ENCODE assay signal across 9 cellular contexts in the genomic region with DNA sequence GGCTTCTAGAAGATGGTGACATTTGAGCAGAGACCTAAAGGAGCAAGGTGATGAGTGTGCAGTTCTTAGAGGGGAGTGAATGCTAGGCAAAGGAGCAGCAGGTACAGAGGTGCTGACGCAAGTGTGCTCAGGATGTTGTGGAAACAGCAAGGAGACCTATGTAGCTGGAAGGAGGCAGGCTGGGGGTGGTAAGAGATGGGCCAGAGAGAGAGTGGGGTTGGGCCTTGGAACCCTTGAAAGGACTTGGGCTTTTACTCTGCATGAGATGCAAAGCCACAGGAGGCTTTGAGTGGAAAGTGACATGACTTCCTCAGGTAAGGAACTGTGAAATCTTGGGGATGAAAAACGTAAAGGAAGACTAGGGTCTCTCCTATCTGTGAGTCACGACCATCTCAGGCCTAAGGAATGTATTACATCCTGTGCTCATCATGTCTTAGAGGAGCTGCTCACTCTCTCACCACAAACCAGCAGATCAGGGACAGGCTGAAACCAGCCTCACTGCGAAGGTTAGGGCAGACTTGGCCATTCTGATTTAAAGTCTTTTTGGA.
DNase-seq lines count a peak whose midpoint lies in the region; ATAC-seq and TF ChIP-seq lines count a peak whose summit lies in the region.
"Had no signal": no experiment of that assay in that cellular context is flagged by ENCODE, and none has a peak within 500 bp of the region (broad histone marks: within the 10 kb centered on the region; RNA-seq: fewer than 3 reads in every experiment).

No MANE protein-coding gene starts in this region.

- peaks cover 35 to 89% of the 10 kb centered on the region in 2 donors for H3K4me1 ChIP-seq in thoracic aorta (ENCODE audit: control insufficient read depth in 1 of 2, low read depth in 2 of 2)

- DNase-seq in activated naive CD4-positive, alpha-beta T cell treated with Interleukin-2 at 50 U/mL for 16 hours = peak; percentile 13
- no peak for DNase-seq in activated naive CD4-positive, alpha-beta T cell (lab: John Stamatoyannopoulos, UW)
- DNase-seq in epithelial cell of proximal tubule (ENCODE audit: low read depth) = peak; percentile 78
- DNase-seq in thoracic aorta (ENCODE audit: low spot score) = no peak
- DNase-seq: glutamatergic neuron had no signal

- H3K27ac ChIP-seq in thoracic aorta = peak overlapping the region; percentile 58 to 97

- ATAC-seq in SK-N-SH treated with all-trans-retinoic acid at 6 μM for 48 hours = peak; percentile 95
- no peak for ATAC-seq in thoracic aorta (ENCODE audit: insufficient number of reproducible peaks, low FRiP score, low read depth)
- no peak for ATAC-seq in GM21825 (IDR thresholded peaks at IDR 0.05; ENCODE audit: unreplicated experiment)
- no peak for ATAC-seq in HG03039 (IDR thresholded peaks at IDR 0.05; ENCODE audit: unreplicated experiment)
- no peak for ATAC-seq in HG03378 (IDR thresholded peaks at IDR 0.05; ENCODE audit: unreplicated experiment)

- H3K27me3 ChIP-seq in thoracic aorta (replicated peaks; ENCODE audit: insufficient read depth) = peaks cover 3% of the 10 kb centered on the region

- no peaks in the 10 kb centered on the region for H3K36me3 ChIP-seq in thoracic aorta

- no peaks in the 10 kb centered on the region for H3K9me3 ChIP-seq in thoracic aorta

- H3K4me3 ChIP-seq in epithelial cell of proximal tubule (ENCODE audit: low read depth, low read length) (no peak overlapping the region), thoracic aorta (no peak overlapping the region)

- no peak for TF ChIP-seq CTCF in epithelial cell of proximal tubule (conservative IDR thresholded peaks at IDR 0.05; ENCODE audit: low read depth, low read length)
- no peak for TF ChIP-seq CTCF in thoracic aorta (IDR thresholded peaks at IDR 0.05)

TF ChIP-seq in SK-N-SH treated with all-trans-retinoic acid at 6 μM for 48 hours, 23 proteins besides CTCF, POLR2A, EP300 and RAD21:
- TF ChIP-seq BACH2 (CRISPR knock-in tag; IDR thresholded peaks at IDR 0.05; ENCODE audit: borderline replicate concordance) (no peak), ZC3H10 (CRISPR knock-in tag; IDR thresholded peaks at IDR 0.05) (no peak), ESRRG (CRISPR knock-in tag; IDR thresholded peaks at IDR 0.05) (no peak), OSR1 (CRISPR knock-in tag; IDR thresholded peaks at IDR 0.05) (no peak), ARNTL (CRISPR knock-in tag; IDR thresholded peaks at IDR 0.05; ENCODE audit: borderline replicate concordance, low read depth) (no peak), ZNF565 (CRISPR knock-in tag; conservative IDR thresholded peaks at IDR 0.05; ENCODE audit: low read depth) (no peak), ZFP30 (CRISPR knock-in tag; IDR thresholded peaks at IDR 0.05) (no peak), ISL1 (CRISPR knock-in tag; IDR thresholded peaks at IDR 0.05) (0 out of 2 replicates have a peak, but pooled peaks have one; percentile 7), ZNF8 (CRISPR knock-in tag; IDR thresholded peaks at IDR 0.05) (no peak), SNAI2 (CRISPR knock-in tag; IDR thresholded peaks at IDR 0.05) (no peak), RARB (CRISPR knock-in tag; IDR thresholded peaks at IDR 0.05) (no peak), GLIS3 (CRISPR knock-in tag; IDR thresholded peaks at IDR 0.05) (no peak), ZNF70 (CRISPR knock-in tag; IDR thresholded peaks at IDR 0.05) (no peak), TCF4 (CRISPR knock-in tag; IDR thresholded peaks at IDR 0.05; ENCODE audit: borderline replicate concordance) (no peak), PPARA (CRISPR knock-in tag; IDR thresholded peaks at IDR 0.05; ENCODE audit: borderline replicate concordance) (no peak), ZFP3 (CRISPR knock-in tag; IDR thresholded peaks at IDR 0.05) (no peak; the same call in 1 of the 2 replicates), CSDC2 (CRISPR knock-in tag; IDR thresholded peaks at IDR 0.05) (peak; percentile 79), TOX (CRISPR knock-in tag; IDR thresholded peaks at IDR 0.05; ENCODE audit: borderline replicate concordance) (peak; percentile 26; the same call in 1 of the 2 replicates)
- TF ChIP-seq, protein P1, sequence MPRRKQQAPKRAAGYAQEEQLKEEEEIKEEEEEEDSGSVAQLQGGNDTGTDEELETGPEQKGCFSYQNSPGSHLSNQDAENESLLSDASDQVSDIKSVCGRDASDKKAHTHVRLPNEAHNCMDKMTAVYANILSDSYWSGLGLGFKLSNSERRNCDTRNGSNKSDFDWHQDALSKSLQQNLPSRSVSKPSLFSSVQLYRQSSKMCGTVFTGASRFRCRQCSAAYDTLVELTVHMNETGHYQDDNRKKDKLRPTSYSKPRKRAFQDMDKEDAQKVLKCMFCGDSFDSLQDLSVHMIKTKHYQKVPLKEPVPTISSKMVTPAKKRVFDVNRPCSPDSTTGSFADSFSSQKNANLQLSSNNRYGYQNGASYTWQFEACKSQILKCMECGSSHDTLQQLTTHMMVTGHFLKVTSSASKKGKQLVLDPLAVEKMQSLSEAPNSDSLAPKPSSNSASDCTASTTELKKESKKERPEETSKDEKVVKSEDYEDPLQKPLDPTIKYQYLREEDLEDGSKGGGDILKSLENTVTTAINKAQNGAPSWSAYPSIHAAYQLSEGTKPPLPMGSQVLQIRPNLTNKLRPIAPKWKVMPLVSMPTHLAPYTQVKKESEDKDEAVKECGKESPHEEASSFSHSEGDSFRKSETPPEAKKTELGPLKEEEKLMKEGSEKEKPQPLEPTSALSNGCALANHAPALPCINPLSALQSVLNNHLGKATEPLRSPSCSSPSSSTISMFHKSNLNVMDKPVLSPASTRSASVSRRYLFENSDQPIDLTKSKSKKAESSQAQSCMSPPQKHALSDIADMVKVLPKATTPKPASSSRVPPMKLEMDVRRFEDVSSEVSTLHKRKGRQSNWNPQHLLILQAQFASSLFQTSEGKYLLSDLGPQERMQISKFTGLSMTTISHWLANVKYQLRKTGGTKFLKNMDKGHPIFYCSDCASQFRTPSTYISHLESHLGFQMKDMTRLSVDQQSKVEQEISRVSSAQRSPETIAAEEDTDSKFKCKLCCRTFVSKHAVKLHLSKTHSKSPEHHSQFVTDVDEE (CRISPR knock-in tag; IDR thresholded peaks at IDR 0.05) = no peak
- TF ChIP-seq, protein P2, sequence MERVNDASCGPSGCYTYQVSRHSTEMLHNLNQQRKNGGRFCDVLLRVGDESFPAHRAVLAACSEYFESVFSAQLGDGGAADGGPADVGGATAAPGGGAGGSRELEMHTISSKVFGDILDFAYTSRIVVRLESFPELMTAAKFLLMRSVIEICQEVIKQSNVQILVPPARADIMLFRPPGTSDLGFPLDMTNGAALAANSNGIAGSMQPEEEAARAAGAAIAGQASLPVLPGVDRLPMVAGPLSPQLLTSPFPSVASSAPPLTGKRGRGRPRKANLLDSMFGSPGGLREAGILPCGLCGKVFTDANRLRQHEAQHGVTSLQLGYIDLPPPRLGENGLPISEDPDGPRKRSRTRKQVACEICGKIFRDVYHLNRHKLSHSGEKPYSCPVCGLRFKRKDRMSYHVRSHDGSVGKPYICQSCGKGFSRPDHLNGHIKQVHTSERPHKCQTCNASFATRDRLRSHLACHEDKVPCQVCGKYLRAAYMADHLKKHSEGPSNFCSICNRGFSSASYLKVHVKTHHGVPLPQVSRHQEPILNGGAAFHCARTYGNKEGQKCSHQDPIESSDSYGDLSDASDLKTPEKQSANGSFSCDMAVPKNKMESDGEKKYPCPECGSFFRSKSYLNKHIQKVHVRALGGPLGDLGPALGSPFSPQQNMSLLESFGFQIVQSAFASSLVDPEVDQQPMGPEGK (CRISPR knock-in tag; IDR thresholded peaks at IDR 0.05; ENCODE audit: borderline replicate concordance) = no peak
- TF ChIP-seq, protein P3, sequence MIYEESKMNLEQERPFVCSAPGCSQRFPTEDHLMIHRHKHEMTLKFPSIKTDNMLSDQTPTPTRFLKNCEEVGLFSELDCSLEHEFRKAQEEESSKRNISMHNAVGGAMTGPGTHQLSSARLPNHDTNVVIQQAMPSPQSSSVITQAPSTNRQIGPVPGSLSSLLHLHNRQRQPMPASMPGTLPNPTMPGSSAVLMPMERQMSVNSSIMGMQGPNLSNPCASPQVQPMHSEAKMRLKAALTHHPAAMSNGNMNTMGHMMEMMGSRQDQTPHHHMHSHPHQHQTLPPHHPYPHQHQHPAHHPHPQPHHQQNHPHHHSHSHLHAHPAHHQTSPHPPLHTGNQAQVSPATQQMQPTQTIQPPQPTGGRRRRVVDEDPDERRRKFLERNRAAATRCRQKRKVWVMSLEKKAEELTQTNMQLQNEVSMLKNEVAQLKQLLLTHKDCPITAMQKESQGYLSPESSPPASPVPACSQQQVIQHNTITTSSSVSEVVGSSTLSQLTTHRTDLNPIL (CRISPR knock-in tag; IDR thresholded peaks at IDR 0.05; ENCODE audit: low read depth) = 0 out of 2 replicates have a peak, but pooled peaks have one; percentile 39
- TF ChIP-seq, protein P4, sequence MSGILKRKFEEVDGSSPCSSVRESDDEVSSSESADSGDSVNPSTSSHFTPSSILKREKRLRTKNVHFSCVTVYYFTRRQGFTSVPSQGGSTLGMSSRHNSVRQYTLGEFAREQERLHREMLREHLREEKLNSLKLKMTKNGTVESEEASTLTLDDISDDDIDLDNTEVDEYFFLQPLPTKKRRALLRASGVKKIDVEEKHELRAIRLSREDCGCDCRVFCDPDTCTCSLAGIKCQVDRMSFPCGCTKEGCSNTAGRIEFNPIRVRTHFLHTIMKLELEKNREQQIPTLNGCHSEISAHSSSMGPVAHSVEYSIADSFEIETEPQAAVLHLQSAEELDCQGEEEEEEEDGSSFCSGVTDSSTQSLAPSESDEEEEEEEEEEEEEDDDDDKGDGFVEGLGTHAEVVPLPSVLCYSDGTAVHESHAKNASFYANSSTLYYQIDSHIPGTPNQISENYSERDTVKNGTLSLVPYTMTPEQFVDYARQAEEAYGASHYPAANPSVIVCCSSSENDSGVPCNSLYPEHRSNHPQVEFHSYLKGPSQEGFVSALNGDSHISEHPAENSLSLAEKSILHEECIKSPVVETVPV (CRISPR knock-in tag; IDR thresholded peaks at IDR 0.05) = no peak
- TF ChIP-seq, protein P5, sequence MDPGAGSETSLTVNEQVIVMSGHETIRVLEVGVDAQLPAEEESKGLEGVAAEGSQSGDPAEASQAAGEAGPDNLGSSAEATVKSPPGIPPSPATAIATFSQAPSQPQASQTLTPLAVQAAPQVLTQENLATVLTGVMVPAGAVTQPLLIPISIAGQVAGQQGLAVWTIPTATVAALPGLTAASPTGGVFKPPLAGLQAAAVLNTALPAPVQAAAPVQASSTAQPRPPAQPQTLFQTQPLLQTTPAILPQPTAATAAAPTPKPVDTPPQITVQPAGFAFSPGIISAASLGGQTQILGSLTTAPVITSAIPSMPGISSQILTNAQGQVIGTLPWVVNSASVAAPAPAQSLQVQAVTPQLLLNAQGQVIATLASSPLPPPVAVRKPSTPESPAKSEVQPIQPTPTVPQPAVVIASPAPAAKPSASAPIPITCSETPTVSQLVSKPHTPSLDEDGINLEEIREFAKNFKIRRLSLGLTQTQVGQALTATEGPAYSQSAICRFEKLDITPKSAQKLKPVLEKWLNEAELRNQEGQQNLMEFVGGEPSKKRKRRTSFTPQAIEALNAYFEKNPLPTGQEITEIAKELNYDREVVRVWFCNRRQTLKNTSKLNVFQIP (CRISPR knock-in tag; IDR thresholded peaks at IDR 0.05; ENCODE audit: borderline replicate concordance, low read depth) = no peak

Comparison
In these comparisons a context has a peak if more than half of its experiments do, and no peak if none do; other contexts are left out.
1. DNase-seq: peak in activated naive CD4-positive, alpha-beta T cell treated with Interleukin-2 at 50 U/mL for 16 hours (single experiment) and epithelial cell of proximal tubule (single experiment); none in activated naive CD4-positive, alpha-beta T cell (0 of 4) and thoracic aorta (single experiment).